ENCODE assay signal across 26 cellular contexts in genomic region chr11:69164824-69165223, GRCh38. TPM values are rescaled to one million over a fixed set of nuclear protein-coding genes. Genes with fewer than 3 reads are reported as not detected.
DNase-seq lines count a peak whose midpoint lies in the region; ATAC-seq and TF ChIP-seq lines count a peak whose summit lies in the region.
"Had no signal": no experiment of that assay in that cellular context is flagged by ENCODE, and none has a peak within 500 bp of the region (broad histone marks: within the 10 kb centered on the region; RNA-seq: fewer than 3 reads in every experiment).

No MANE protein-coding gene starts in this region.

- no peak for TF ChIP-seq CTCF in IMR-90 (conservative IDR thresholded peaks at IDR 0.05; ENCODE audit: low read depth, low read length)
- no peak for TF ChIP-seq CTCF in ovary (IDR thresholded peaks at IDR 0.05)
- no peak for TF ChIP-seq CTCF in prostate gland (IDR thresholded peaks at IDR 0.05)

- no peak overlapping the region for H2BK5ac ChIP-seq in IMR-90 (ENCODE audit: low read depth, low read length, poor library complexity, severe bottlenecking)

- H3K36me3 ChIP-seq in IMR-90 (ENCODE audit: control insufficient read depth, insufficient read depth, low read length), result no peaks in the 10 kb centered on the region
- H3K36me3 ChIP-seq in ovary, result no peaks in the 10 kb centered on the region
- no peaks in the 10 kb centered on the region for H3K36me3 ChIP-seq in prostate gland
- H3K36me3 ChIP-seq: BE2C, BLaER1 had no signal

- TF ChIP-seq POLR2A in IMR-90 (IDR thresholded peaks at IDR 0.05; ENCODE audit: low read depth, low read length) (no peak), ovary (IDR thresholded peaks at IDR 0.05) (no peak), prostate gland (IDR thresholded peaks at IDR 0.05) (no peak)

- TF ChIP-seq EP300 in ovary (IDR thresholded peaks at IDR 0.05), result no peak

- intact Hi-C loops in IMR-90 (cut with micrococcal nuclease) (no loop called here), ovary (cut with DNase I) (no loop called here), prostate gland (cut with DNase I) (no loop called here)

- H4K8ac ChIP-seq in IMR-90 (ENCODE audit: low read depth in 2 of 2, low read length in 2 of 2), result no peak overlapping the region

- dilution Hi-C loops in IMR-90 (cut with HindIII; ENCODE audit: low sequenced_read_pairs, unreplicated experiment), result no loop called here

- no peaks in the 10 kb centered on the region for H4K20me1 ChIP-seq in IMR-90 (ENCODE audit: insufficient read depth, low read length)
- H4K20me1 ChIP-seq: BLaER1 had no signal

- no peak overlapping the region for H4K91ac ChIP-seq in IMR-90 (ENCODE audit: insufficient read depth, low read depth, low read length)

- H3K9me1 ChIP-seq in IMR-90 (ENCODE audit: insufficient read depth, low read length), result peaks cover 6% of the 10 kb centered on the region

- H2AK9ac ChIP-seq in IMR-90 (replicated peaks; ENCODE audit: low read depth, low read length, poor library complexity), result no peak overlapping the region

- CTCF ChIA-PET in IMR-90 (lab: Yijun Ruan, JAX), result no interaction called here

- H3K4me1 ChIP-seq in IMR-90 (ENCODE audit: control insufficient read depth, insufficient read depth, low read length) (peaks cover 14% of the 10 kb centered on the region), ovary (ENCODE audit: insufficient read depth) (no peaks in the 10 kb centered on the region), prostate gland (replicated peaks) (no peaks in the 10 kb centered on the region)

- BruUV-seq in IMR-90 (replicated peaks; lab: Mats Ljungman, UMichigan), result no TSS peak

- peak overlapping the region; percentile 81; the same call in 1 of the 3 replicates for H2BK15ac ChIP-seq in IMR-90 (ENCODE audit: low read depth, low read length)

- in situ Hi-C loops in IMR-90 (cut with MboI; ENCODE audit: low sequenced_read_pairs) (no loop called here), SK-MEL-5 (cut with HindIII; ENCODE audit: low pct_unique_long_range_greater_than_20kb, low sequenced_read_pairs) (no loop called here)

- no peak for TF ChIP-seq RAD21 in IMR-90 (IDR thresholded peaks at IDR 0.05; ENCODE audit: low read length)

- no peak overlapping the region for H3K23ac ChIP-seq in IMR-90 (ENCODE audit: low read depth, low read length)

- no peak overlapping the region for H3K56ac ChIP-seq in IMR-90 (ENCODE audit: extremely low read depth, insufficient read depth, low read length)

- H3K9me3 ChIP-seq in IMR-90 (ENCODE audit: control insufficient read depth, insufficient read depth, low read length) (no peaks in the 10 kb centered on the region), ovary (no peaks in the 10 kb centered on the region), prostate gland (no peaks in the 10 kb centered on the region)
- H3K9me3 ChIP-seq: BE2C had no signal

- no peaks in the 10 kb centered on the region for H3K79me1 ChIP-seq in IMR-90 (ENCODE audit: low read depth in 1 of 2, low read length in 2 of 2)

- H3K27me3 ChIP-seq in IMR-90 (ENCODE audit: control insufficient read depth, insufficient read depth, low read length) (no peaks in the 10 kb centered on the region), ovary (no peaks in the 10 kb centered on the region), prostate gland (replicated peaks; ENCODE audit: insufficient read depth) (no peaks in the 10 kb centered on the region)
- H3K27me3 ChIP-seq: BE2C, BLaER1 had no signal

- no peak overlapping the region for H3K4me3 ChIP-seq in IMR-90 (ENCODE audit: insufficient read depth, low read depth, low read length)
- H3K4me3 ChIP-seq in ovary, result no peak overlapping the region
- H3K4me3 ChIP-seq in prostate gland, result no peak overlapping the region
- H3K4me3 ChIP-seq: BLaER1, GM12878 had no signal

- no peak overlapping the region for H3K9ac ChIP-seq in IMR-90 (ENCODE audit: low read depth, low read length)
- H3K9ac ChIP-seq: BLaER1 had no signal

- H3K27ac ChIP-seq in IMR-90 (ENCODE audit: insufficient read depth, low read length) (no peak overlapping the region), ovary (no peak overlapping the region), prostate gland (no peak overlapping the region)
- H3K27ac ChIP-seq: BLaER1 had no signal

- ATAC-seq in IMR-90 (ENCODE audit: low read depth), result no peak
- ATAC-seq: GM12878 had no signal

- no peak overlapping the region for H3K18ac ChIP-seq in IMR-90 (ENCODE audit: low read depth, low read length)

- H3K4ac ChIP-seq in IMR-90 (ENCODE audit: low read depth, low read length), result peak overlapping the region; percentile 44

- no peak overlapping the region for H3K4me2 ChIP-seq in IMR-90 (ENCODE audit: low read depth, low read length)
- H3K4me2 ChIP-seq: BLaER1 had no signal

- H3K14ac ChIP-seq in IMR-90 (replicated peaks; ENCODE audit: low read depth, low read length), result no peak overlapping the region; the same call in 1 of the 2 replicates

- H4K5ac ChIP-seq in IMR-90 (ENCODE audit: low read depth, low read length), result no peak overlapping the region

- peak overlapping the region; percentile 60 for H2AFZ ChIP-seq in IMR-90 (replicated peaks; ENCODE audit: low read length, poor library complexity)

- no peak for DNase-seq in IMR-90
- DNase-seq in SK-MEL-5 (ENCODE audit: low read depth, low spot score), result peak; percentile 64
- DNase-seq in fibroblast of peridontal ligament (ENCODE audit: extremely low read depth), result peak; percentile 48
- no peak for DNase-seq in ovary
- DNase-seq in NCI-H2081 treated with DMSO at 0.1 percent for 48 hours (lab: John Stamatoyannopoulos, UW), result no peak
- no peak for DNase-seq in prostate gland (ENCODE audit: low spot score)
- DNase-seq: 8988T; ACHN; BE2C; C1 segment of cervical spinal cord; CD4-positive, alpha-beta memory T cell; CD4-positive, CD25-positive, alpha-beta regulatory T cell; COR-L47; DMS 273 treated with DMSO at 0.1 percent for 48 hours; DMS153; DMS53; DMS79; DND-41; EL; GDM1 had no signal

- 63% methylated on average over 3 of the region's 10 CpGs; no CpG with 5 or more reads in 1 of the 2 experiments for WGBS in IMR-90 (ENCODE audit: extremely low coverage in 2 of 2, insufficient read length in 1 of 2), 2 experiments
- WGBS in ovary, 3 donors, result 82 to 86% (median 82%) methylated on average over 10 of the region's 10 CpGs
- WGBS in prostate gland, result 81% methylated on average over 10 of the region's 10 CpGs

- peak overlapping the region; percentile 40; the same call in 1 of the 2 replicates for H2AK5ac ChIP-seq in IMR-90 (ENCODE audit: low read depth, low read length)

- H2BK120ac ChIP-seq in IMR-90 (ENCODE audit: low read depth, low read length), result peak overlapping the region; percentile 87

- H2BK20ac ChIP-seq in IMR-90 (ENCODE audit: low read depth, low read length), result no peak overlapping the region; the same call in 1 of the 2 replicates

- POLR2A ChIA-PET in IMR-90 (lab: Charles Lee; ENCODE audit: unreplicated experiment), result no interaction called here

TF ChIP-seq in IMR-90, 13 proteins besides CTCF, POLR2A, EP300 and RAD21:
- TF ChIP-seq MAZ (IDR thresholded peaks at IDR 0.05; ENCODE audit: borderline replicate concordance, low read depth, low read length) (no peak), FOS (IDR thresholded peaks at IDR 0.05; ENCODE audit: low read depth, low read length) (no peak), ELK1 (IDR thresholded peaks at IDR 0.05; ENCODE audit: borderline replicate concordance, low read depth, low read length) (no peak), SMC3 (IDR thresholded peaks at IDR 0.05; ENCODE audit: low read depth, low read length) (no peak), RFX5 (IDR thresholded peaks at IDR 0.05; ENCODE audit: low read depth, low read length) (no peak), BHLHE40 (IDR thresholded peaks at IDR 0.05; ENCODE audit: low read depth, low read length) (no peak), CHD1 (IDR thresholded peaks at IDR 0.05; ENCODE audit: low read depth, low read length) (no peak), USF2 (IDR thresholded peaks at IDR 0.05; ENCODE audit: low read depth, low read length) (no peak), MXI1 (IDR thresholded peaks at IDR 0.05; ENCODE audit: borderline replicate concordance, low read depth, low read length) (no peak), RCOR1 (IDR thresholded peaks at IDR 0.05; ENCODE audit: insufficient replicate concordance, low read length) (no peak), CEBPB (IDR thresholded peaks at IDR 0.05; ENCODE audit: low read depth, low read length) (no peak), NFE2L2 (IDR thresholded peaks at IDR 0.05; ENCODE audit: low read depth, low read length) (no peak), MAFK (IDR thresholded peaks at IDR 0.05; ENCODE audit: low read depth, low read length) (no peak)

RNA-seq across cellular contexts. Expression of gene SMIM38, which starts 9.1 kb away (rescaled TPM):
- under 0.01 and 0.28 TPM in 2 replicates for total RNA-seq in IMR-90 (2012; rRNA removed)
- polyA plus RNA-seq in IMR-90 (2012; rRNA removed), result 0.05 and 0.07 TPM in 2 replicates
- 0.02 and 0.03 TPM in 2 replicates for polyA plus RNA-seq in IMR-90 (2012; cell fraction: cytosol; rRNA removed)
- polyA plus RNA-seq in IMR-90 (2012; cell fraction: nucleus; rRNA removed; ENCODE audit: low replicate concordance), result 0.56 and 0.64 TPM in 2 replicates
- total RNA-seq in SK-MEL-5 (2014; rRNA removed; shearing (Covaris generic)), result 0.11 and 0.13 TPM in 2 replicates
- 0.19 and 0.29 TPM in 2 replicates for polyA plus RNA-seq in SK-MEL-5 (2015; cell fraction: cytosol; rRNA removed)
- polyA plus RNA-seq in SK-MEL-5 (2015; cell fraction: nucleus; rRNA removed), result 0.66 and 1.9 TPM in 2 replicates
- total RNA-seq in ovary, result 1 to 10 TPM; 1.4 to 6.3 (median 3.1) TPM
- under 1 TPM; 0.43 to 0.65 TPM for polyA plus RNA-seq in ovary
- 1 to 10 TPM; 2.8 to 3.9 TPM for total RNA-seq in prostate gland
- total RNA-seq: Daoy, G401 had no signal
- polyA plus RNA-seq: CD14-positive monocyte; CD4-positive, alpha-beta memory T cell; CD8-positive, alpha-beta memory T cell had no signal

Comparison
In these comparisons a context has a peak if more than half of its experiments do, and no peak if none do; other contexts are left out.
1. DNase-seq: peak in SK-MEL-5 (single experiment) and fibroblast of peridontal ligament (single experiment); none in IMR-90 (single experiment), ovary (0 of 5), NCI-H2081 treated with DMSO at 0.1 percent for 48 hours (single experiment) and prostate gland (single experiment).